In genomic region chr10:79391231-79392019, GRCh38 we compare ENCODE assay signal across 11 cellular contexts. TPM values are rescaled to one million over a fixed set of nuclear protein-coding genes. Genes with fewer than 3 reads are reported as not detected.
DNase-seq lines count a peak whose midpoint lies in the region; TF ChIP-seq lines count a peak whose summit lies in the region.
"Had no signal": no experiment of that assay in that cellular context is flagged by ENCODE, and none has a peak within 500 bp of the region (broad histone marks: within the 10 kb centered on the region; RNA-seq: fewer than 3 reads in every experiment).

No MANE protein-coding gene starts in this region.

- H3K9me3 ChIP-seq in HEK293 (ENCODE audit: control insufficient read depth, insufficient read depth, low read depth, low read length) (no peaks in the 10 kb centered on the region), stomach smooth muscle (ENCODE audit: control insufficient read depth in 2 of 2, low read length in 2 of 2) (no peaks in the 10 kb centered on the region)
- H3K9me3 ChIP-seq: breast epithelium had no signal

- H3K36me3 ChIP-seq in HEK293 (ENCODE audit: control insufficient read depth in 2 of 2, insufficient read depth in 1 of 2, low read length in 2 of 2), result no peaks in the 10 kb centered on the region
- peaks cover 21 to 26% of the 10 kb centered on the region in 2 donors for H3K36me3 ChIP-seq in stomach smooth muscle (ENCODE audit: control insufficient read depth in 2 of 2, insufficient read depth in 2 of 2, low read length in 2 of 2)
- H3K36me3 ChIP-seq: breast epithelium had no signal

- DNase-seq in caudate nucleus (lab: John Stamatoyannopoulos, UW), result no peak
- peak; percentile 66 for DNase-seq in islet precursor cell
- no peak for DNase-seq in SK-N-DZ (ENCODE audit: low spot score)
- DNase-seq in NCI-H1436 (lab: John Stamatoyannopoulos, UW), result no peak
- no peak for DNase-seq in GM10248 (ENCODE audit: extremely low spot score)
- DNase-seq in activated CD4-positive, alpha-beta T cell treated with anti-CD3 and anti-CD28 coated beads, Interleukin-2, amount 50 U/mL, for 48 hours, result no peak
- DNase-seq: activated T-cell treated with anti-CD3 and anti-CD28 coated beads, Interleukin-2, amount 50 U/mL, for 4 hours; DMS 273 treated with DMSO at 0.1 percent for 48 hours had no signal

- TF ChIP-seq CTCF in HEK293 (tag by site-specific recombination; IDR thresholded peaks at IDR 0.05) (no peak), GM10248 (IDR thresholded peaks at IDR 0.05; ENCODE audit: control extremely low read depth, extremely low read depth, low read depth, missing control alignments) (no peak)

- no peaks in the 10 kb centered on the region for H3K4me1 ChIP-seq in HEK293 (ENCODE audit: control insufficient read depth, insufficient read depth, low read length)
- peaks cover 59% of the 10 kb centered on the region for H3K4me1 ChIP-seq in stomach smooth muscle (ENCODE audit: control insufficient read depth, insufficient read depth, low read length)
- H3K4me1 ChIP-seq: breast epithelium had no signal

- CTCF ChIA-PET in HEK293 (lab: Yijun Ruan, JAX) (interaction anchor here (1.3 to 2.1 kb wide), 4 partner anchors 9 to 76 kb away, joined by 4 to 9 read pairs (median 4); no protein-coding TSS in a partner anchor), GM10248 (lab: Yijun Ruan, JAX) (interaction anchor here (1.0 to 5.6 kb wide), 8 partner anchors 9 to 1114 kb away, joined by 3 to 29 read pairs (median 5); no protein-coding TSS in a partner anchor)

- POLR2A ChIA-PET in HEK293 (lab: Yijun Ruan, JAX), result interaction anchor here (0.9 kb wide), 1 partner anchor 54 kb away, joined by 4 read pairs; the partner anchor contains the start of gene ZCCHC24
- POLR2A ChIA-PET in GM10248 (lab: Yijun Ruan, JAX), result no interaction called here

- H3K27me3 ChIP-seq in stomach smooth muscle (ENCODE audit: control insufficient read depth in 1 of 2, insufficient read depth in 2 of 2, low read length in 2 of 2), result no peaks in the 10 kb centered on the region
- H3K27me3 ChIP-seq: breast epithelium had no signal

- H3K27ac ChIP-seq in HEK293 (ENCODE audit: extremely low read depth, low read depth, low read length), result no peak overlapping the region
- H3K27ac ChIP-seq in caudate nucleus (ENCODE audit: low read depth, low read length), result peak overlapping the region; percentile 41
- peak overlapping the region; percentile 81 for H3K27ac ChIP-seq in stomach smooth muscle (ENCODE audit: low read length)

- no peak overlapping the region for H3K4me3 ChIP-seq in HEK293 (ENCODE audit: low read depth, low read length)
- no peak overlapping the region for H3K4me3 ChIP-seq in stomach smooth muscle (ENCODE audit: low read length in 2 of 2)
- H3K4me3 ChIP-seq: breast epithelium had no signal

- peak overlapping the region in 1 of 2 donors; percentile 34 for H3K9ac ChIP-seq in stomach smooth muscle (ENCODE audit: low read length in 2 of 2)

TF ChIP-seq in HEK293, 187 proteins besides CTCF, POLR2A, EP300 and RAD21:
- TF ChIP-seq ELK4 (IDR thresholded peaks at IDR 0.05; ENCODE audit: borderline replicate concordance, low read depth, low read length) (no peak), GLIS1 (tag by site-specific recombination; IDR thresholded peaks at IDR 0.05) (no peak), KLF8 (tag by site-specific recombination; IDR thresholded peaks at IDR 0.05) (no peak), MEIS1 (CRISPR knock-in tag; IDR thresholded peaks at IDR 0.05; ENCODE audit: borderline replicate concordance) (no peak), ZNF510 (tag by site-specific recombination; IDR thresholded peaks at IDR 0.05; ENCODE audit: insufficient replicate concordance) (no peak), ZFHX2 (tag by site-specific recombination; conservative IDR thresholded peaks at IDR 0.05) (peak; percentile 49), KLF1 (tag by site-specific recombination; IDR thresholded peaks at IDR 0.05) (peak; percentile 96), ZBTB8A (tag by site-specific recombination; IDR thresholded peaks at IDR 0.05) (no peak), ZBTB6 (tag by site-specific recombination; IDR thresholded peaks at IDR 0.05) (no peak), WT1 (tag by site-specific recombination; IDR thresholded peaks at IDR 0.05) (no peak), EGR2 (tag by site-specific recombination; IDR thresholded peaks at IDR 0.05; ENCODE audit: low read depth) (peak; percentile 85), ZNF426 (tag by site-specific recombination; IDR thresholded peaks at IDR 0.05) (no peak), ZNF341 (tag by site-specific recombination; IDR thresholded peaks at IDR 0.05; ENCODE audit: low read depth) (0 out of 2 replicates have a peak, but pooled peaks have one; percentile 14), GLIS2 (tag by site-specific recombination; IDR thresholded peaks at IDR 0.05) (peak; percentile 49), ZFP41 (tag by site-specific recombination; IDR thresholded peaks at IDR 0.05; ENCODE audit: borderline replicate concordance) (no peak), ATF2 (tag by site-specific recombination; IDR thresholded peaks at IDR 0.05; ENCODE audit: low read depth) (no peak)
- TF ChIP-seq, protein P1, sequence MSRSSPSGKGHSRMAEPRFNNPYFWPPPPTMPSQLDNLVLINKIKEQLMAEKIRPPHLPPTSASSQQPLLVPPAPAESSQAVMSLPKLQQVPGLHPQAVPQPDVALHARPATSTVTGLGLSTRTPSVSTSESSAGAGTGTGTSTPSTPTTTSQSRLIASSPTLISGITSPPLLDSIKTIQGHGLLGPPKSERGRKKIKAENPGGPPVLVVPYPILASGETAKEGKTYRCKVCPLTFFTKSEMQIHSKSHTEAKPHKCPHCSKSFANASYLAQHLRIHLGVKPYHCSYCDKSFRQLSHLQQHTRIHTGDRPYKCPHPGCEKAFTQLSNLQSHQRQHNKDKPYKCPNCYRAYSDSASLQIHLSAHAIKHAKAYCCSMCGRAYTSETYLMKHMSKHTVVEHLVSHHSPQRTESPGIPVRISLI (tag by site-specific recombination; IDR thresholded peaks at IDR 0.05), result no peak
- TF ChIP-seq, protein P2, sequence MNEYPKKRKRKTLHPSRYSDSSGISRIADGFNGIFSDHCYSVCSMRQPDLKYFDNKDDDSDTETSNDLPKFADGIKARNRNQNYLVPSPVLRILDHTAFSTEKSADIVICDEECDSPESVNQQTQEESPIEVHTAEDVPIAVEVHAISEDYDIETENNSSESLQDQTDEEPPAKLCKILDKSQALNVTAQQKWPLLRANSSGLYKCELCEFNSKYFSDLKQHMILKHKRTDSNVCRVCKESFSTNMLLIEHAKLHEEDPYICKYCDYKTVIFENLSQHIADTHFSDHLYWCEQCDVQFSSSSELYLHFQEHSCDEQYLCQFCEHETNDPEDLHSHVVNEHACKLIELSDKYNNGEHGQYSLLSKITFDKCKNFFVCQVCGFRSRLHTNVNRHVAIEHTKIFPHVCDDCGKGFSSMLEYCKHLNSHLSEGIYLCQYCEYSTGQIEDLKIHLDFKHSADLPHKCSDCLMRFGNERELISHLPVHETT (tag by site-specific recombination; IDR thresholded peaks at IDR 0.05), result no peak
- TF ChIP-seq, protein P3, sequence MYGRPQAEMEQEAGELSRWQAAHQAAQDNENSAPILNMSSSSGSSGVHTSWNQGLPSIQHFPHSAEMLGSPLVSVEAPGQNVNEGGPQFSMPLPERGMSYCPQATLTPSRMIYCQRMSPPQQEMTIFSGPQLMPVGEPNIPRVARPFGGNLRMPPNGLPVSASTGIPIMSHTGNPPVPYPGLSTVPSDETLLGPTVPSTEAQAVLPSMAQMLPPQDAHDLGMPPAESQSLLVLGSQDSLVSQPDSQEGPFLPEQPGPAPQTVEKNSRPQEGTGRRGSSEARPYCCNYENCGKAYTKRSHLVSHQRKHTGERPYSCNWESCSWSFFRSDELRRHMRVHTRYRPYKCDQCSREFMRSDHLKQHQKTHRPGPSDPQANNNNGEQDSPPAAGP (tag by site-specific recombination; IDR thresholded peaks at IDR 0.05), result peak; percentile 76

RNA-seq across cellular contexts. Expression of gene PPIF, which starts 44.2 kb away (rescaled TPM):
- polyA plus RNA-seq in SK-N-DZ (2014; cell fraction: cytosol; rRNA removed), result 109 and 110 TPM in 2 replicates
- 98.3 and 106 TPM in 2 replicates for polyA plus RNA-seq in SK-N-DZ (2014; cell fraction: nucleus; rRNA removed)

RNA-seq across cellular contexts. Expression of gene ZCCHC24, which starts 54.0 kb away (rescaled TPM):
- 1.1 and 2.0 TPM in 2 replicates for polyA plus RNA-seq in SK-N-DZ (2014; cell fraction: cytosol; rRNA removed)
- 0.60 and 0.84 TPM in 2 replicates for polyA plus RNA-seq in SK-N-DZ (2014; cell fraction: nucleus; rRNA removed)
